ENCODE assay signal across 9 cellular contexts in genomic region chr17:17859909-17860760, GRCh38. TPM values are rescaled to one million over a fixed set of nuclear protein-coding genes. Genes with fewer than 3 reads are reported as not detected.
DNase-seq lines count a peak whose midpoint lies in the region; ATAC-seq, FAIRE-seq and TF ChIP-seq lines count a peak whose summit lies in the region.
"Had no signal": no experiment of that assay in that cellular context is flagged by ENCODE, and none has a peak within 500 bp of the region (broad histone marks: within the 10 kb centered on the region; RNA-seq: fewer than 3 reads in every experiment).

No MANE protein-coding gene starts in this region.

- H3K4me1 ChIP-seq in foreskin keratinocyte = no peaks in the 10 kb centered on the region

- no peaks in the 10 kb centered on the region for H3K27me3 ChIP-seq in foreskin keratinocyte

- no peaks in the 10 kb centered on the region for H3K27me3 Mint-ChIP-seq in activated T-helper 17 cell treated with anti-CD3 and anti-CD28 coated beads, Interleukin-2, amount 50 U/mL, for 72 hours

- H3K36me3 Mint-ChIP-seq in activated T-helper 17 cell treated with anti-CD3 and anti-CD28 coated beads, Interleukin-2, amount 50 U/mL, for 72 hours (ENCODE audit: low read depth) = no peaks in the 10 kb centered on the region

- ATAC-seq in HG02588 (IDR thresholded peaks at IDR 0.05; ENCODE audit: unreplicated experiment) (peak; percentile 57), foreskin keratinocyte (peak; percentile 80), omental fat pad (ENCODE audit: low FRiP score) (peak; percentile 72), HG03342 (IDR thresholded peaks at IDR 0.05; ENCODE audit: unreplicated experiment) (no peak)
- ATAC-seq in activated T-helper 17 cell treated with anti-CD3 and anti-CD28 coated beads, Interleukin-2, amount 50 U/mL, for 72 hours (replicated peaks) = peak; percentile 91

- peaks cover 13% of the 10 kb centered on the region for H3K4me1 Mint-ChIP-seq in activated T-helper 17 cell treated with anti-CD3 and anti-CD28 coated beads, Interleukin-2, amount 50 U/mL, for 72 hours

- DNase-seq in D341Med (ENCODE audit: low spot score) (peak; percentile 79), RCC 7860 (ENCODE audit: low spot score) (peak; percentile 40), foreskin keratinocyte (peak in 1 of 2 donors; percentile 35), omental fat pad (ENCODE audit: low spot score) (no peak), ureter (ENCODE audit: low spot score) (peak; percentile 72)

- FAIRE-seq in RCC 7860 (lab: Jason Lieb, UNC) = no peak
- FAIRE-seq: TTC549 had no signal

- peak; percentile 93 for TF ChIP-seq CTCF in foreskin keratinocyte (conservative IDR thresholded peaks at IDR 0.05)
- peak in 2 of 3 donors; percentile 47 to 57 for TF ChIP-seq CTCF in omental fat pad (IDR thresholded peaks at IDR 0.05)

- no peak overlapping the region for H3K27ac ChIP-seq in foreskin keratinocyte

- H3K27ac Mint-ChIP-seq in activated T-helper 17 cell treated with anti-CD3 and anti-CD28 coated beads, Interleukin-2, amount 50 U/mL, for 72 hours = no peak overlapping the region

- no peaks in the 10 kb centered on the region for H3K9me3 Mint-ChIP-seq in activated T-helper 17 cell treated with anti-CD3 and anti-CD28 coated beads, Interleukin-2, amount 50 U/mL, for 72 hours

- no peak overlapping the region for H3K4me3 Mint-ChIP-seq in activated T-helper 17 cell treated with anti-CD3 and anti-CD28 coated beads, Interleukin-2, amount 50 U/mL, for 72 hours

RNA-seq across cellular contexts. Expression of gene SREBF1, which starts 23.3 kb away (rescaled TPM):
- total RNA-seq in activated T-helper 17 cell treated with anti-CD3 and anti-CD28 coated beads, Interleukin-2, amount 50 U/mL, for 72 hours = 10 to 100 TPM; 65.5 to 74.1 TPM
- total RNA-seq in foreskin keratinocyte (113 and 118 TPM in 2 replicates), omental fat pad (100 to 1,000 TPM in 1 of 4 donors, 10 to 100 TPM in 3; 18.5 to 118 (median 31.2) TPM), ureter (127 TPM)
- polyA plus RNA-seq in foreskin keratinocyte = 67.3 and 72.1 TPM in 2 replicates
